Comparison of ENCODE assay signal across 8 cellular contexts in genomic region chr12:109572506-109572845, GRCh38. TPM values are rescaled to one million over a fixed set of nuclear protein-coding genes. Genes with fewer than 3 reads are reported as not detected.
DNase-seq lines count a peak whose midpoint lies in the region; ATAC-seq and TF ChIP-seq lines count a peak whose summit lies in the region.

No MANE protein-coding gene starts in this region.

- ATAC-seq in GM23338: no peak
- ATAC-seq in T-helper 17 cell: no peak
- ATAC-seq in gastrocnemius medialis: no peak
- ATAC-seq in HG02642 (IDR thresholded peaks at IDR 0.05; ENCODE audit: poor library complexity, unreplicated experiment): no peak
- no peak for ATAC-seq in GM21360 (IDR thresholded peaks at IDR 0.05; ENCODE audit: unreplicated experiment)

- in situ Hi-C loops in gastrocnemius medialis (cut with MboI; ENCODE audit: low sequenced_read_pairs in 4 of 4): no loop called here

- DNase-seq in GM23338 (ENCODE audit: low spot score): no peak
- no peak for DNase-seq in T-helper 17 cell
- DNase-seq in fibroblast of pulmonary artery (ENCODE audit: low read depth): no peak
- no peak for DNase-seq in gastrocnemius medialis
- no peak for DNase-seq in MV-4-11 (lab: John Stamatoyannopoulos, UW)
- DNase-seq in 8988T: no peak

- no peak overlapping the region for H2AFZ ChIP-seq in GM23338

- H3K4me1 ChIP-seq in GM23338 (ENCODE audit: insufficient read depth) (peaks cover 14% of the 10 kb centered on the region; the same call in 1 of the 2 replicates), gastrocnemius medialis (peaks cover 18% of the 10 kb centered on the region in 2 donors)

- H3K4me1 Mint-ChIP-seq in GM23338 (peaks cover 16% of the 10 kb centered on the region), T-helper 17 cell (peaks cover 22% of the 10 kb centered on the region)

- H3K27me3 ChIP-seq in GM23338 (ENCODE audit: insufficient read depth): no peaks in the 10 kb centered on the region
- no peaks in the 10 kb centered on the region for H3K27me3 ChIP-seq in gastrocnemius medialis

- peaks cover 5% of the 10 kb centered on the region; the same call in 1 of the 2 replicates for H3K9me2 ChIP-seq in GM23338 (ENCODE audit: insufficient read depth)

- no peaks in the 10 kb centered on the region for H3K9me3 Mint-ChIP-seq in GM23338

- peaks cover 20% of the 10 kb centered on the region for H3K79me2 ChIP-seq in GM23338 (replicated peaks; ENCODE audit: insufficient read depth)

- peak overlapping the region; percentile 96 for H3K27ac Mint-ChIP-seq in GM23338
- peak overlapping the region; percentile 96 for H3K27ac Mint-ChIP-seq in T-helper 17 cell

- peak overlapping the region; percentile 77 for H3K4me2 ChIP-seq in GM23338

- H3K4me3 ChIP-seq in GM23338: peak overlapping the region; percentile 78
- peak overlapping the region; percentile 88 for H3K4me3 ChIP-seq in fibroblast of pulmonary artery (replicated peaks; ENCODE audit: low read depth, low read length)
- H3K4me3 ChIP-seq in gastrocnemius medialis: peak overlapping the region; percentile 66 to 85 (median 79)

- TF ChIP-seq CTCF in GM23338 (conservative IDR thresholded peaks at IDR 0.05; ENCODE audit: low read depth in 2 of 2) (no peak), fibroblast of pulmonary artery (IDR thresholded peaks at IDR 0.05; ENCODE audit: low read length, missing control alignments) (no peak), gastrocnemius medialis (IDR thresholded peaks at IDR 0.05 in 4 of 5, conservative IDR thresholded peaks at IDR 0.05 in 1 of 5) (no peak)

- peak overlapping the region; percentile 78 for H3K4me3 Mint-ChIP-seq in GM23338
- H3K4me3 Mint-ChIP-seq in T-helper 17 cell: peak overlapping the region; percentile 95

- H3K36me3 ChIP-seq in GM23338 (ENCODE audit: insufficient read depth): peaks cover 18% of the 10 kb centered on the region
- H3K36me3 ChIP-seq in gastrocnemius medialis: peaks cover 0 to 36% of the 10 kb centered on the region in 2 donors

- H3K27ac ChIP-seq in GM23338 (ENCODE audit: low read depth): no peak overlapping the region
- H3K27ac ChIP-seq in gastrocnemius medialis: peak overlapping the region; percentile 84 to 95 (median 90)

- H3K27me3 Mint-ChIP-seq in GM23338 (ENCODE audit: insufficient read depth, low read depth, poor library complexity): peaks cover 9% of the 10 kb centered on the region
- H3K27me3 Mint-ChIP-seq in T-helper 17 cell: no peaks in the 10 kb centered on the region

- no peaks in the 10 kb centered on the region for H3F3A ChIP-seq in GM23338 (replicated peaks; ENCODE audit: low read depth)

- H3K36me3 Mint-ChIP-seq in GM23338 (ENCODE audit: low read depth) (peaks cover 29% of the 10 kb centered on the region), T-helper 17 cell (ENCODE audit: low read depth) (peaks cover 2% of the 10 kb centered on the region)

- H3K9me3 ChIP-seq in T-helper 17 cell (ENCODE audit: control insufficient read depth, low read length, poor library complexity, severe bottlenecking) (no peaks in the 10 kb centered on the region), gastrocnemius medialis (no peaks in the 10 kb centered on the region)

- intact Hi-C loops in gastrocnemius medialis (cut with DNase I; ENCODE audit: low total_unique reads): no loop called here

- TF ChIP-seq POLR2A in gastrocnemius medialis (IDR thresholded peaks at IDR 0.05): no peak

- no peaks in the 10 kb centered on the region for H4K20me1 ChIP-seq in GM23338 (replicated peaks; ENCODE audit: insufficient read depth)

TF ChIP-seq in GM23338, 12 proteins besides CTCF, POLR2A, EP300 and RAD21 (continues in another document):
- no peak for TF ChIP-seq ETS1 (IDR thresholded peaks at IDR 0.05)
- TF ChIP-seq ZNF331 (CRISPR knock-in tag; IDR thresholded peaks at IDR 0.05; ENCODE audit: low read depth): no peak
- TF ChIP-seq ZNF114 (CRISPR knock-in tag; IDR thresholded peaks at IDR 0.05): no peak
- TF ChIP-seq REST (IDR thresholded peaks at IDR 0.05; ENCODE audit: unreplicated experiment): no peak
- no peak for TF ChIP-seq STAT1 (IDR thresholded peaks at IDR 0.05; ENCODE audit: unreplicated experiment)
- no peak for TF ChIP-seq EZH2 (IDR thresholded peaks at IDR 0.05; ENCODE audit: low read depth, unreplicated experiment)
- TF ChIP-seq EZH2phosphoT487 (IDR thresholded peaks at IDR 0.05; ENCODE audit: unreplicated experiment): no peak

RNA-seq across cellular contexts. Expression of gene MMAB, which starts 0.8 kb away (rescaled TPM):
- 24.7 and 41.6 TPM in 2 replicates for total RNA-seq in GM23338 (2014; rRNA removed; shearing (Covaris generic))
- polyA plus RNA-seq in GM23338 (2016; fragmentation: Nextera tagmentation; extraction: Ambion mirVana): 36.7 and 38.5 TPM in 2 replicates
- 10 to 100 TPM in 1 of 2 donors, 1 to 10 TPM in 1; 8.0 to 12.1 TPM for total RNA-seq in T-helper 17 cell
- 10 to 100 TPM; 21.2 to 54.3 (median 25.6) TPM for total RNA-seq in gastrocnemius medialis

RNA-seq across cellular contexts. Expression of gene MVK, which starts 1.1 kb away (rescaled TPM):
- total RNA-seq in GM23338 (2014; rRNA removed; shearing (Covaris generic)): 29.0 and 40.1 TPM in 2 replicates
- 16.7 and 18.5 TPM in 2 replicates for polyA plus RNA-seq in GM23338 (2016; fragmentation: Nextera tagmentation; extraction: Ambion mirVana)
- total RNA-seq in T-helper 17 cell (10 to 100 TPM; 10.8 to 14.8 TPM), gastrocnemius medialis (10 to 100 TPM in 2 of 4 donors, 1 to 10 TPM in 2; 3.2 to 14.2 (median 9.1) TPM)
